ENCODE assay signal across 1 cellular context in genomic region chr15:92393287-92393993, GRCh38.
TF ChIP-seq lines count a peak whose summit lies in the region.

ST8SIA2 (plus strand) TSS chr15:92393881; CDS start chr15:92394065, 184 bp downstream.

TF ChIP-seq in SK-N-SH treated with all-trans-retinoic acid at 6 μM for 48 hours, 23 proteins besides CTCF, POLR2A, EP300 and RAD21 (continued from another document):
- no peak for TF ChIP-seq PATZ1 (CRISPR knock-in tag; IDR thresholded peaks at IDR 0.05; ENCODE audit: borderline replicate concordance)
